In genomic region chr21:45974073-45975016, GRCh38 we compare ENCODE assay signal across 1 cellular context.
TF ChIP-seq lines count a peak whose summit lies in the region.

No MANE protein-coding gene starts in this region.

TF ChIP-seq in HEK293, 187 proteins besides CTCF, POLR2A, EP300 and RAD21 (continued from another document and continues in another):
- TF ChIP-seq ZFHX2 (tag by site-specific recombination; conservative IDR thresholded peaks at IDR 0.05) (peak; percentile 84), ZNF626 (tag by site-specific recombination; IDR thresholded peaks at IDR 0.05) (no peak), INSM2 (tag by site-specific recombination; IDR thresholded peaks at IDR 0.05) (no peak), KLF1 (tag by site-specific recombination; IDR thresholded peaks at IDR 0.05) (no peak), ZNF792 (tag by site-specific recombination; IDR thresholded peaks at IDR 0.05) (no peak), HOXC10 (CRISPR knock-in tag; IDR thresholded peaks at IDR 0.05) (no peak), ZBTB21 (tag by site-specific recombination; IDR thresholded peaks at IDR 0.05) (no peak), ZNF76 (tag by site-specific recombination; IDR thresholded peaks at IDR 0.05; ENCODE audit: borderline replicate concordance, low read depth) (no peak; the same call in none of the 2 replicates), ZNF366 (tag by site-specific recombination; conservative IDR thresholded peaks at IDR 0.05) (peak; percentile 50), ZEB2 (tag by site-specific recombination; IDR thresholded peaks at IDR 0.05) (0 out of 2 replicates have a peak, but pooled peaks have one; percentile 19), ZNF37A (tag by site-specific recombination; IDR thresholded peaks at IDR 0.05) (no peak), SP3 (tag by site-specific recombination; IDR thresholded peaks at IDR 0.05) (peak; percentile 58), ZNF580 (tag by site-specific recombination; IDR thresholded peaks at IDR 0.05) (no peak), ZNF362 (tag by site-specific recombination; IDR thresholded peaks at IDR 0.05) (no peak), REST (tag by site-specific recombination; IDR thresholded peaks at IDR 0.05) (no peak), MYNN (tag by site-specific recombination; IDR thresholded peaks at IDR 0.05; ENCODE audit: borderline replicate concordance) (no peak), SALL2 (tag by site-specific recombination; IDR thresholded peaks at IDR 0.05; ENCODE audit: borderline replicate concordance) (no peak), ZNF621 (tag by site-specific recombination; IDR thresholded peaks at IDR 0.05) (no peak), YY1 (tag by site-specific recombination; IDR thresholded peaks at IDR 0.05) (0 out of 2 replicates have a peak, but pooled peaks have one; percentile 9), KLF8 (tag by site-specific recombination; IDR thresholded peaks at IDR 0.05) (0 out of 2 replicates have a peak, but pooled peaks have one; percentile 40), KLF7 (tag by site-specific recombination; IDR thresholded peaks at IDR 0.05; ENCODE audit: borderline replicate concordance) (peak; percentile 22; the same call in 1 of the 2 replicates), ZIC2 (tag by site-specific recombination; IDR thresholded peaks at IDR 0.05) (peak; percentile 97), AEBP2 (tag by site-specific recombination; IDR thresholded peaks at IDR 0.05; ENCODE audit: borderline replicate concordance) (no peak), ZNF514 (tag by site-specific recombination; IDR thresholded peaks at IDR 0.05) (no peak), SP2 (tag by site-specific recombination; IDR thresholded peaks at IDR 0.05) (peak; percentile 66), ZNF433 (tag by site-specific recombination; IDR thresholded peaks at IDR 0.05; ENCODE audit: low read depth) (no peak), ZNF501 (tag by site-specific recombination; IDR thresholded peaks at IDR 0.05) (no peak), ELK4 (IDR thresholded peaks at IDR 0.05; ENCODE audit: borderline replicate concordance, low read depth, low read length) (no peak), ZBTB44 (tag by site-specific recombination; IDR thresholded peaks at IDR 0.05) (no peak), HOXD13 (CRISPR knock-in tag; IDR thresholded peaks at IDR 0.05; ENCODE audit: borderline replicate concordance) (no peak), ZNF473 (tag by site-specific recombination; IDR thresholded peaks at IDR 0.05) (no peak), ZNF530 (tag by site-specific recombination; IDR thresholded peaks at IDR 0.05; ENCODE audit: low read depth) (no peak), ZNF19 (tag by site-specific recombination; IDR thresholded peaks at IDR 0.05; ENCODE audit: low read depth) (no peak), ZFP69B (tag by site-specific recombination; IDR thresholded peaks at IDR 0.05) (no peak), PRDM4 (tag by site-specific recombination; IDR thresholded peaks at IDR 0.05) (no peak), ZNF488 (tag by site-specific recombination; IDR thresholded peaks at IDR 0.05) (no peak; the same call in none of the 2 replicates), ZNF324 (tag by site-specific recombination; IDR thresholded peaks at IDR 0.05) (0 out of 2 replicates have a peak, but pooled peaks have one; percentile 18), ZNF18 (tag by site-specific recombination; IDR thresholded peaks at IDR 0.05) (no peak; the same call in none of the 2 replicates), ZNF202 (tag by site-specific recombination; IDR thresholded peaks at IDR 0.05; ENCODE audit: borderline replicate concordance) (peak; percentile 30; the same call in 1 of the 2 replicates), ZNF776 (tag by site-specific recombination; IDR thresholded peaks at IDR 0.05; ENCODE audit: borderline replicate concordance) (no peak), ZNF623 (tag by site-specific recombination; IDR thresholded peaks at IDR 0.05) (no peak; the same call in none of the 2 replicates), GLIS1 (tag by site-specific recombination; IDR thresholded peaks at IDR 0.05) (peak; percentile 84), KLF16 (tag by site-specific recombination; IDR thresholded peaks at IDR 0.05) (peak; percentile 7; the same call in 1 of the 2 replicates), ZNF510 (tag by site-specific recombination; IDR thresholded peaks at IDR 0.05; ENCODE audit: insufficient replicate concordance) (no peak), ZNF670 (tag by site-specific recombination; IDR thresholded peaks at IDR 0.05; ENCODE audit: low read depth) (no peak), ZNF24 (tag by site-specific recombination; IDR thresholded peaks at IDR 0.05) (no peak), BCL11A (tag by site-specific recombination; IDR thresholded peaks at IDR 0.05; ENCODE audit: low read depth) (no peak), ZNF354C (tag by site-specific recombination; IDR thresholded peaks at IDR 0.05; ENCODE audit: borderline replicate concordance, low read depth) (no peak), ZNF791 (tag by site-specific recombination; IDR thresholded peaks at IDR 0.05) (no peak), ZBTB6 (tag by site-specific recombination; IDR thresholded peaks at IDR 0.05) (no peak; the same call in 1 of the 2 replicates)
